In genomic region chr13:32354040-32354439, GRCh38 we compare ENCODE assay signal across 27 cellular contexts. TPM values are rescaled to one million over a fixed set of nuclear protein-coding genes. Genes with fewer than 3 reads are reported as not detected.
DNase-seq lines count a peak whose midpoint lies in the region; ATAC-seq, FAIRE-seq and TF ChIP-seq lines count a peak whose summit lies in the region.
"Had no signal": no experiment of that assay in that cellular context is flagged by ENCODE, and none has a peak within 500 bp of the region (broad histone marks: within the 10 kb centered on the region; RNA-seq: fewer than 3 reads in every experiment).

No MANE protein-coding gene starts in this region.

- H3K79me2 ChIP-seq in GM12878 (ENCODE audit: control insufficient read depth, insufficient read depth, low read length): no peaks in the 10 kb centered on the region
- H3K79me2 ChIP-seq in mesendoderm (ENCODE audit: control insufficient read depth, insufficient read depth, low read length): no peaks in the 10 kb centered on the region

- no peak overlapping the region for H2BK15ac ChIP-seq in mesendoderm (replicated peaks; ENCODE audit: low read depth)

- in situ Hi-C loops in GM12878 (cut with MboI): no loop called here

- H3K79me1 ChIP-seq in mesendoderm (ENCODE audit: low read length): no peaks in the 10 kb centered on the region

- TF ChIP-seq CTCF in GM12878 (IDR thresholded peaks at IDR 0.05 in 2 of 3, conservative IDR thresholded peaks at IDR 0.05 in 1 of 3; ENCODE audit: control insufficient read depth in 2 of 3, extremely low read depth in 1 of 3, insufficient read depth in 1 of 3, low read depth in 3 of 3, low read length in 3 of 3): no peak

- no peaks in the 10 kb centered on the region for H3K9me3 ChIP-seq in GM12878 (replicated peaks; ENCODE audit: control insufficient read depth, insufficient read depth, low read length)
- H3K9me3 ChIP-seq: ascending aorta, lower lobe of right lung, MG63, neutrophil, upper lobe of left lung had no signal

- H2AFZ ChIP-seq in GM12878 (ENCODE audit: control insufficient read depth, low read depth, low read length): no peak overlapping the region

- no peak overlapping the region for H3K23ac ChIP-seq in mesendoderm (ENCODE audit: low read length)

- CTCF ChIA-PET in GM12878 (lab: Yijun Ruan, JAX) (no interaction called here), HEK293T (lab: Yijun Ruan, JAX) (no interaction called here)

- H3K9ac ChIP-seq in GM12878 (ENCODE audit: control insufficient read depth, insufficient read depth, low read length) (no peak overlapping the region), mesendoderm (ENCODE audit: low read length) (no peak overlapping the region)

- H3K27ac ChIP-seq in GM12878 (ENCODE audit: control insufficient read depth, insufficient read depth): no peak overlapping the region
- H3K27ac ChIP-seq in mesendoderm (ENCODE audit: low read depth, low read length): no peak overlapping the region
- H3K27ac ChIP-seq: ascending aorta, foreskin keratinocyte, lower lobe of right lung, neutrophil, upper lobe of left lung had no signal

- POLR2A ChIA-PET in GM12878 (lab: Charles Lee): interaction anchor here (0.7 kb wide), 1 partner anchor 10 kb away, joined by 3 read pairs; no protein-coding TSS in a partner anchor
- POLR2A ChIA-PET in HEK293T (lab: Yijun Ruan, JAX): no interaction called here

- 0 out of 4 replicates have a peak, but pooled peaks of 1 of the 2 experiments have one; percentile 10 for TF ChIP-seq EP300 in GM12878 (IDR thresholded peaks at IDR 0.05; ENCODE audit: borderline replicate concordance in 1 of 2, control insufficient read depth in 1 of 2, low read depth in 2 of 2, low read length in 2 of 2)

- no peaks in the 10 kb centered on the region for H3K4me1 ChIP-seq in GM12878 (ENCODE audit: control insufficient read depth, insufficient read depth, low read length)
- no peaks in the 10 kb centered on the region for H3K4me1 ChIP-seq in mesendoderm (ENCODE audit: control insufficient read depth, low read depth, low read length)
- H3K4me1 ChIP-seq: ascending aorta, foreskin keratinocyte, lower lobe of right lung, upper lobe of left lung had no signal

- peak; percentile 68 for ATAC-seq in GM18858 (IDR thresholded peaks at IDR 0.05; ENCODE audit: unreplicated experiment)
- peak; percentile 54 for ATAC-seq in GM21390 (IDR thresholded peaks at IDR 0.05; ENCODE audit: unreplicated experiment)
- ATAC-seq in HG02981 (IDR thresholded peaks at IDR 0.05; ENCODE audit: unreplicated experiment): peak; percentile 68
- ATAC-seq in GM12878: peak; percentile 91
- ATAC-seq in HG03432 (IDR thresholded peaks at IDR 0.05; ENCODE audit: unreplicated experiment): no peak
- ATAC-seq: activated CD4-positive, alpha-beta T cell treated with anti-CD3 and anti-CD28 coated beads for 36 hours; foreskin keratinocyte; lower lobe of right lung had no signal

- H2AK5ac ChIP-seq in mesendoderm (ENCODE audit: low read length): no peak overlapping the region

- H2BK5ac ChIP-seq in mesendoderm (ENCODE audit: low read length): no peak overlapping the region

- H3K4ac ChIP-seq in mesendoderm (ENCODE audit: low read depth, low read length): no peak overlapping the region

- intact Hi-C loops in GM12878 (cut with micrococcal nuclease; ENCODE audit: unreplicated experiment): no loop called here

- RAD21 ChIA-PET in GM12878 (lab: Charles Lee; ENCODE audit: unreplicated experiment): no interaction called here

- DNase-seq in GM12878 (ENCODE audit: low read depth, low spot score): no peak
- DNase-seq in HEK293T (ENCODE audit: extremely low spot score): no peak
- no peak for DNase-seq in activated T-cell treated with anti-CD3 and anti-CD28 coated beads, Interleukin-2, amount 50 U/mL, for 1 hour
- DNase-seq in mesendoderm: no peak
- DNase-seq: activated CD4-positive, alpha-beta T cell treated with anti-CD3 and anti-CD28 coated beads for 36 hours; activated naive CD4-positive, alpha-beta T cell treated with anti-CD3 and anti-CD28 coated beads, Interleukin-2, amount 50 U/mL, for 16 hours; CD4-positive, alpha-beta memory T cell; central memory CD4-positive, alpha-beta T cell; foreskin keratinocyte; islet precursor cell; lower lobe of right lung; MG63; NCI-H774; Right ventricle myocardium superior; small intestine; stimulated activated CD4-positive, alpha-beta T cell treated with anti-CD3 and anti-CD28 coated beads, Interleukin-4, amount 100 ng/mL, for 1 hour; SW 1271; upper lobe of left lung had no signal

- no peaks in the 10 kb centered on the region for H4K20me1 ChIP-seq in GM12878 (ENCODE audit: control insufficient read depth, insufficient read depth)

- no peak overlapping the region for H3K18ac ChIP-seq in mesendoderm (ENCODE audit: low read length)

- H3K36me3 ChIP-seq in GM12878 (ENCODE audit: control insufficient read depth in 2 of 2, insufficient read depth in 2 of 2, low read length in 1 of 2) (peaks cover 0 to 6% of the 10 kb centered on the region in 2 experiments; a peak in 1 of 4 replicates), mesendoderm (ENCODE audit: control insufficient read depth, insufficient read depth, low read length) (no peaks in the 10 kb centered on the region)
- H3K36me3 ChIP-seq: ascending aorta, lower lobe of right lung, upper lobe of left lung had no signal

- H3K56ac ChIP-seq in mesendoderm (ENCODE audit: low read length): no peak overlapping the region

- H3K27me3 ChIP-seq in GM12878 (replicated peaks in 1 of 2; ENCODE audit: control insufficient read depth in 2 of 2, insufficient read depth in 2 of 2, low read length in 1 of 2) (no peaks in the 10 kb centered on the region), mesendoderm (ENCODE audit: insufficient read depth, low read length, poor library complexity) (no peaks in the 10 kb centered on the region)
- H3K27me3 ChIP-seq: ascending aorta, foreskin keratinocyte, MG63, neutrophil, upper lobe of left lung had no signal

- WGBS in GM12878 (ENCODE audit: insufficient coverage, insufficient replicate concordance, low lambda C conversion rate, missing lambda C conversion rate): 100% methylated on average over 1 of the region's 1 CpG
- no CpG with 5 or more reads among the region's 1 CpG for WGBS in mesendoderm (ENCODE audit: extremely low coverage, insufficient coverage, low lambda C conversion rate)

- no peak overlapping the region for H2BK120ac ChIP-seq in mesendoderm (ENCODE audit: low read depth, low read length)

- H3K4me3 ChIP-seq in GM12878 (no peak overlapping the region), mesendoderm (ENCODE audit: low read length) (no peak overlapping the region)
- H3K4me3 ChIP-seq: ascending aorta, lower lobe of right lung, MG63, upper lobe of left lung had no signal

- H4K5ac ChIP-seq in mesendoderm (ENCODE audit: low read length): no peak overlapping the region

- peak; percentile 88 for FAIRE-seq in GM12878 (lab: Jason Lieb, UNC)
- FAIRE-seq: small intestine, TTC549 had no signal

- H4K8ac ChIP-seq in mesendoderm (ENCODE audit: low read depth, low read length): no peak overlapping the region

- H3K4me2 ChIP-seq in GM12878 (ENCODE audit: control insufficient read depth, insufficient read depth): no peak overlapping the region
- no peak overlapping the region for H3K4me2 ChIP-seq in mesendoderm (ENCODE audit: low read length)

- TF ChIP-seq RAD21 in GM12878 (IDR thresholded peaks at IDR 0.05; ENCODE audit: insufficient read depth, low read depth, low read length): no peak

- SMC1A ChIA-PET in GM12878 (lab: Charles Lee; ENCODE audit: uncharacterized antibody, unreplicated experiment): interaction anchor here (1.0 kb wide), 1 partner anchor 10 kb away, joined by 3 read pairs; no protein-coding TSS in a partner anchor

- no peak for TF ChIP-seq POLR2A in GM12878 (IDR thresholded peaks at IDR 0.05; ENCODE audit: low read depth, low read length)

- no TSS peak for BruUV-seq in GM12878 (replicated peaks; lab: Mats Ljungman, UMichigan)

TF ChIP-seq in HEK293T, 16 proteins besides CTCF, POLR2A, EP300 and RAD21 (continues in another document):
- TF ChIP-seq ZNF384 (IDR thresholded peaks at IDR 0.05) (no peak), SP1 (IDR thresholded peaks at IDR 0.05) (no peak)

RNA-seq across cellular contexts. Expression of gene BRCA2, which starts 38.7 kb away (rescaled TPM):
- total RNA-seq in GM12878 (2013; cell fraction: nucleolus; rRNA removed): 35.7 and 42.7 TPM in 2 replicates
- 23.7 and 24.3 TPM in 2 replicates for total RNA-seq in GM12878 (2014; rRNA removed)
- 34.7 and 37.0 TPM in 2 replicates for total RNA-seq in GM12878 (2014; rRNA removed; fragmentation: Illumina TruSeq; extraction: Trizol)
- total RNA-seq in GM12878 (2021): 19.7 and 24.1 TPM in 2 replicates
- polyA plus RNA-seq in GM12878 (2011; ENCODE audit: low read depth): 4.4 TPM
- 10.6 and 14.2 TPM in 2 replicates for polyA plus RNA-seq in GM12878 (2011; rRNA removed)
- polyA plus RNA-seq in GM12878 (2011; cell fraction: cytosol; rRNA removed): 7.4 and 12.9 TPM in 2 replicates
- polyA plus RNA-seq in GM12878 (2011; cell fraction: nucleus; rRNA removed): 19.6 and 26.4 TPM in 2 replicates
- 5.7 and 8.9 TPM in 2 replicates for polyA plus RNA-seq in GM12878 (2012)
- polyA plus RNA-seq in GM12878 (2014; fragmentation: Illumina TruSeq; extraction: Trizol): 42.2 and 49.8 TPM in 2 replicates
- 10 to 100 TPM in 1 of 2 experiments, 1 to 10 TPM in 1; 7.6 to 15.8 TPM for polyA plus RNA-seq in GM12878 (2014; fragmentation: Nextera tagmentation; extraction: Ambion mirVana)
- polyA plus RNA-seq in GM12878 (2014; rRNA removed): 13.3 and 13.7 TPM in 2 replicates
- polyA plus RNA-seq in GM12878 (2016; fragmentation: Nextera tagmentation; extraction: Ambion mirVana): 10 to 100 TPM; 31.6 to 34.0 TPM
- 10.4 and 21.2 TPM in 2 replicates for polyA minus RNA-seq in GM12878 (2011; rRNA and poly(A)+ RNA removed)
- 6.8 and 8.1 TPM in 2 replicates for polyA minus RNA-seq in GM12878 (2011; cell fraction: cytosol; rRNA and poly(A)+ RNA removed)
- 12.9 and 16.2 TPM in 2 replicates for polyA minus RNA-seq in GM12878 (2011; cell fraction: nucleus; rRNA and poly(A)+ RNA removed)
- 9.9 TPM for polyA plus RNA-seq in mesendoderm (2013, experiment 1 of 2)
- polyA plus RNA-seq in mesendoderm (2013, experiment 2 of 2): 9.0 TPM

RNA-seq across cellular contexts. Expression of gene ZAR1L, which starts 38.9 kb away (rescaled TPM):
- total RNA-seq in GM12878 (2013; cell fraction: nucleolus; rRNA removed): 0.40 TPM in 1 of 2 replicates, not detected in the other
- total RNA-seq in GM12878 (2014; rRNA removed): 0.11 and 0.34 TPM in 2 replicates
- total RNA-seq in GM12878 (2014; rRNA removed; fragmentation: Illumina TruSeq; extraction: Trizol): not detected in 2 replicates
- 0.13 and 0.26 TPM in 2 replicates for total RNA-seq in GM12878 (2021)
- not detected for polyA plus RNA-seq in GM12878 (2011; ENCODE audit: low read depth)
- polyA plus RNA-seq in GM12878 (2011; rRNA removed): 0.05 and 0.33 TPM in 2 replicates
- 0.06 and 0.08 TPM in 2 replicates for polyA plus RNA-seq in GM12878 (2011; cell fraction: cytosol; rRNA removed)
- 0.28 and 0.37 TPM in 2 replicates for polyA plus RNA-seq in GM12878 (2011; cell fraction: nucleus; rRNA removed)
- polyA plus RNA-seq in GM12878 (2012): 0.14 TPM in 1 of 2 replicates, not detected in the other
- polyA plus RNA-seq in GM12878 (2014; fragmentation: Illumina TruSeq; extraction: Trizol): not detected in 2 replicates
- polyA plus RNA-seq in GM12878 (2014; fragmentation: Nextera tagmentation; extraction: Ambion mirVana): not detected
- 0.06 and 0.08 TPM in 2 replicates for polyA plus RNA-seq in GM12878 (2014; rRNA removed)
- not detected for polyA plus RNA-seq in GM12878 (2016; fragmentation: Nextera tagmentation; extraction: Ambion mirVana)
- polyA minus RNA-seq in GM12878 (2011; rRNA and poly(A)+ RNA removed): not detected in 2 replicates
- not detected in 2 replicates for polyA minus RNA-seq in GM12878 (2011; cell fraction: cytosol; rRNA and poly(A)+ RNA removed)
- not detected in 2 replicates for polyA minus RNA-seq in GM12878 (2011; cell fraction: nucleus; rRNA and poly(A)+ RNA removed)
- polyA plus RNA-seq in mesendoderm (2013, experiment 1 of 2): 0.04 TPM
- 0.03 TPM for polyA plus RNA-seq in mesendoderm (2013, experiment 2 of 2)
- total RNA-seq: activated CD4-positive, alpha-beta T cell treated with anti-CD3 and anti-CD28 coated beads for 36 hours; activated CD8-positive, alpha-beta memory T cell treated with anti-CD3 and anti-CD28 coated beads for 36 hours; ascending aorta; CD4-positive, alpha-beta memory T cell; epithelial cell of proximal tubule; foreskin keratinocyte; lower lobe of right lung; Right ventricle myocardium superior; upper lobe of left lung had no signal
- polyA plus RNA-seq: CD4-positive, alpha-beta memory T cell; foreskin keratinocyte; small intestine had no signal
